In genomic region chr10:52484426-52485065, GRCh38 we compare ENCODE assay signal across 20 cellular contexts.
DNase-seq lines count a peak whose midpoint lies in the region; ATAC-seq and TF ChIP-seq lines count a peak whose summit lies in the region.
"Had no signal": no experiment of that assay in that cellular context is flagged by ENCODE, and none has a peak within 500 bp of the region (broad histone marks: within the 10 kb centered on the region; RNA-seq: fewer than 3 reads in every experiment).

No MANE protein-coding gene starts in this region.

- no peak for ATAC-seq in IMR-90 (ENCODE audit: low read depth)

- no peaks in the 10 kb centered on the region for H3K36me3 Mint-ChIP-seq in chondrocyte (ENCODE audit: low read depth)

- H3K27me3 ChIP-seq in BLaER1 (no peaks in the 10 kb centered on the region), IMR-90 (ENCODE audit: control insufficient read depth, insufficient read depth, low read length) (no peaks in the 10 kb centered on the region), mesenchymal stem cell (ENCODE audit: control insufficient read depth in 1 of 2, insufficient read depth in 1 of 2, low read length in 2 of 2) (no peaks in the 10 kb centered on the region)

- H3K9me1 ChIP-seq in IMR-90 (ENCODE audit: insufficient read depth, low read length), result no peaks in the 10 kb centered on the region

- BruUV-seq in IMR-90 (replicated peaks; lab: Mats Ljungman, UMichigan), result no TSS peak

- dilution Hi-C loops in IMR-90 (cut with HindIII; ENCODE audit: low sequenced_read_pairs, unreplicated experiment), result no loop called here

- intact Hi-C loops in IMR-90 (cut with micrococcal nuclease), result loop anchor here (5.0 kb wide), 2 partner anchors 32 to 243 kb away; no protein-coding TSS in a partner anchor
- intact Hi-C loops in cardiac septum (cut with DNase I), result no loop called here

- peaks cover 2% of the 10 kb centered on the region for H3K9me3 Mint-ChIP-seq in chondrocyte (ENCODE audit: low read depth)

- H2AFZ ChIP-seq in IMR-90 (replicated peaks; ENCODE audit: low read length, poor library complexity) (no peak overlapping the region), mesenchymal stem cell (ENCODE audit: low read depth, low read length) (no peak overlapping the region)

- H3K27ac ChIP-seq in BLaER1 (no peak overlapping the region), IMR-90 (ENCODE audit: insufficient read depth, low read length) (no peak overlapping the region), mesenchymal stem cell (ENCODE audit: low read length, poor library complexity, severe bottlenecking) (no peak overlapping the region)

- H3K23ac ChIP-seq in IMR-90 (ENCODE audit: low read depth, low read length) (no peak overlapping the region), mesenchymal stem cell (ENCODE audit: low read length in 2 of 2) (no peak overlapping the region)

- CTCF ChIA-PET in IMR-90 (lab: Yijun Ruan, JAX), result interaction anchor here (1.0 to 6.8 kb wide), 2 partner anchors 169 to 176 kb away, joined by 3 to 48 read pairs; no protein-coding TSS in a partner anchor

- H3K18ac ChIP-seq in IMR-90 (ENCODE audit: low read depth, low read length) (no peak overlapping the region; the same call in 1 of the 2 replicates), mesenchymal stem cell (ENCODE audit: low read depth in 1 of 2, low read length in 2 of 2) (no peak overlapping the region)

- no peak for DNase-seq in IMR-90
- no peak for DNase-seq in chondrocyte (ENCODE audit: low spot score)
- no peak for DNase-seq in mesenchymal stem cell
- DNase-seq in NCI-H524 (lab: John Stamatoyannopoulos, UW), result no peak
- no peak for DNase-seq in cardiac septum (ENCODE audit: low spot score)
- DNase-seq in NAMALWA (ENCODE audit: low spot score), result no peak
- DNase-seq in NCI-H1436 (lab: John Stamatoyannopoulos, UW), result no peak
- DNase-seq: CD4-positive, alpha-beta T cell; DMS79; GDM1; GOT3; KG1; NCI-H1092 treated with DMSO at 0.1 percent for 48 hours; NCI-H1694; NCI-H345; NCI-H526 treated with DMSO at 0.1 percent for 48 hours; NK-92 treated with Interleukin-12 subunit alpha and Interleukin-12 subunit beta, amount 100 ng/mL, for 24 hours; SW 1271 had no signal

- H4K91ac ChIP-seq in IMR-90 (ENCODE audit: insufficient read depth, low read depth, low read length) (no peak overlapping the region), mesenchymal stem cell (ENCODE audit: low read length) (no peak overlapping the region)

- no peak overlapping the region for H2AK9ac ChIP-seq in IMR-90 (replicated peaks; ENCODE audit: low read depth, low read length, poor library complexity)

- H2BK20ac ChIP-seq in IMR-90 (ENCODE audit: low read depth, low read length), result peak overlapping the region; percentile 59; the same call in 1 of the 2 replicates

- POLR2A ChIA-PET in IMR-90 (lab: Charles Lee; ENCODE audit: unreplicated experiment), result no interaction called here

- no peak for TF ChIP-seq POLR2A in IMR-90 (IDR thresholded peaks at IDR 0.05; ENCODE audit: low read depth, low read length)

- in situ Hi-C loops in IMR-90 (cut with MboI; ENCODE audit: low sequenced_read_pairs), result loop anchor here (5.0 kb wide), 1 partner anchor 172 kb away; the partner anchor contains the start of gene DKK1

- no peaks in the 10 kb centered on the region for H3K27me3 Mint-ChIP-seq in chondrocyte (ENCODE audit: low read depth)
- H3K27me3 Mint-ChIP-seq: B cell; CD4-positive, alpha-beta T cell had no signal

- H3K9ac ChIP-seq in BLaER1, result no peak overlapping the region
- no peak overlapping the region for H3K9ac ChIP-seq in IMR-90 (ENCODE audit: low read depth, low read length)
- H3K9ac ChIP-seq in mesenchymal stem cell (ENCODE audit: low read length), result peak overlapping the region; percentile 83

- no peak overlapping the region for H2BK12ac ChIP-seq in mesenchymal stem cell (ENCODE audit: low read length in 2 of 2)

- H3K4ac ChIP-seq in IMR-90 (ENCODE audit: low read depth, low read length) (no peak overlapping the region), mesenchymal stem cell (ENCODE audit: low read depth in 1 of 2, low read length in 2 of 2) (no peak overlapping the region)

- TF ChIP-seq CTCF in IMR-90 (conservative IDR thresholded peaks at IDR 0.05; ENCODE audit: low read depth, low read length) (no peak), chondrocyte (IDR thresholded peaks at IDR 0.05) (no peak)

- peaks cover 74% of the 10 kb centered on the region for H3K4me1 Mint-ChIP-seq in chondrocyte (ENCODE audit: low read depth)

- no peaks in the 10 kb centered on the region for H3K9me3 ChIP-seq in BLaER1
- H3K9me3 ChIP-seq in IMR-90 (ENCODE audit: control insufficient read depth, insufficient read depth, low read length), result no peaks in the 10 kb centered on the region
- no peaks in the 10 kb centered on the region for H3K9me3 ChIP-seq in mesenchymal stem cell (ENCODE audit: control insufficient read depth, low read length)

- peaks cover 0 to 7% of the 10 kb centered on the region in 2 experiments; a peak in 2 of 4 replicates for H3K79me1 ChIP-seq in IMR-90 (ENCODE audit: low read depth in 1 of 2, low read length in 2 of 2)
- no peaks in the 10 kb centered on the region for H3K79me1 ChIP-seq in mesenchymal stem cell (replicated peaks; ENCODE audit: low read length, poor library complexity, severe bottlenecking)

- no peak overlapping the region for H3K56ac ChIP-seq in IMR-90 (ENCODE audit: extremely low read depth, insufficient read depth, low read length)

- H4K8ac ChIP-seq in IMR-90 (ENCODE audit: low read depth in 2 of 2, low read length in 2 of 2) (no peak overlapping the region), mesenchymal stem cell (ENCODE audit: low read length) (no peak overlapping the region)

- no peak overlapping the region for H3K4me3 Mint-ChIP-seq in chondrocyte (ENCODE audit: unreplicated experiment)
- H3K4me3 Mint-ChIP-seq: B cell; CD4-positive, alpha-beta T cell had no signal

- H2AK5ac ChIP-seq in IMR-90 (ENCODE audit: low read depth, low read length) (peak overlapping the region; percentile 49; the same call in 1 of the 2 replicates), mesenchymal stem cell (ENCODE audit: low read length, severe bottlenecking) (no peak overlapping the region)

- H3K4me3 ChIP-seq in BLaER1, result no peak overlapping the region
- no peak overlapping the region for H3K4me3 ChIP-seq in IMR-90 (ENCODE audit: insufficient read depth, low read depth, low read length)
- peak overlapping the region in 1 of 2 experiments; percentile 36 for H3K4me3 ChIP-seq in mesenchymal stem cell (ENCODE audit: insufficient read depth in 1 of 2, low read depth in 1 of 2, low read length in 2 of 2)

- H3K14ac ChIP-seq in IMR-90 (replicated peaks; ENCODE audit: low read depth, low read length) (no peak overlapping the region), mesenchymal stem cell (ENCODE audit: low read length in 2 of 2) (no peak overlapping the region)

- H3K4me1 ChIP-seq in BLaER1 (peaks cover 22% of the 10 kb centered on the region), IMR-90 (ENCODE audit: control insufficient read depth, insufficient read depth, low read length) (peaks cover 7% of the 10 kb centered on the region), mesenchymal stem cell (ENCODE audit: control insufficient read depth, insufficient read depth, low read depth, low read length) (no peaks in the 10 kb centered on the region)

- no CpG with 5 or more reads among the region's 3 CpGs for WGBS in IMR-90 (ENCODE audit: extremely low coverage in 2 of 2, insufficient read length in 1 of 2), 2 experiments
- WGBS in mesenchymal stem cell, result 89% methylated on average over 2 of the region's 3 CpGs

- H2BK5ac ChIP-seq in IMR-90 (ENCODE audit: low read depth, low read length, poor library complexity, severe bottlenecking) (no peak overlapping the region), mesenchymal stem cell (ENCODE audit: low read depth, low read length, poor library complexity, severe bottlenecking) (no peak overlapping the region)

- H2BK120ac ChIP-seq in IMR-90 (ENCODE audit: low read depth, low read length) (no peak overlapping the region), mesenchymal stem cell (ENCODE audit: low read depth, low read length) (no peak overlapping the region)

- 0 out of 3 replicates have a peak overlapping the region, but pooled peaks have one; percentile 58 for H2BK15ac ChIP-seq in IMR-90 (ENCODE audit: low read depth, low read length)
- H2BK15ac ChIP-seq in mesenchymal stem cell (ENCODE audit: low read depth, poor library complexity, severe bottlenecking), result no peak overlapping the region

- H3K36me3 ChIP-seq in BLaER1 (no peaks in the 10 kb centered on the region), IMR-90 (ENCODE audit: control insufficient read depth, insufficient read depth, low read length) (no peaks in the 10 kb centered on the region), mesenchymal stem cell (ENCODE audit: control insufficient read depth in 1 of 2, insufficient read depth in 2 of 2, low read depth in 1 of 2, low read length in 2 of 2) (no peaks in the 10 kb centered on the region)

- TF ChIP-seq RAD21 in IMR-90 (IDR thresholded peaks at IDR 0.05; ENCODE audit: low read length), result no peak

- H4K5ac ChIP-seq in IMR-90 (ENCODE audit: low read depth, low read length), result no peak overlapping the region

- H3K4me2 ChIP-seq in BLaER1 (peak overlapping the region; percentile 65; the same call in 1 of the 2 replicates), IMR-90 (ENCODE audit: low read depth, low read length) (no peak overlapping the region), mesenchymal stem cell (ENCODE audit: low read length, poor library complexity, severe bottlenecking) (no peak overlapping the region)

- H4K20me1 ChIP-seq in BLaER1 (no peaks in the 10 kb centered on the region), IMR-90 (ENCODE audit: insufficient read depth, low read length) (no peaks in the 10 kb centered on the region)

- H3K27ac Mint-ChIP-seq in chondrocyte (ENCODE audit: unreplicated experiment), result peak overlapping the region; percentile 94
- H3K27ac Mint-ChIP-seq: B cell; CD4-positive, alpha-beta T cell had no signal

TF ChIP-seq in IMR-90, 13 proteins besides CTCF, POLR2A, EP300 and RAD21 (continues in another document):
- TF ChIP-seq RFX5 (IDR thresholded peaks at IDR 0.05; ENCODE audit: low read depth, low read length) (no peak), CHD1 (IDR thresholded peaks at IDR 0.05; ENCODE audit: low read depth, low read length) (no peak), MAZ (IDR thresholded peaks at IDR 0.05; ENCODE audit: borderline replicate concordance, low read depth, low read length) (no peak), FOS (IDR thresholded peaks at IDR 0.05; ENCODE audit: low read depth, low read length) (no peak), SMC3 (IDR thresholded peaks at IDR 0.05; ENCODE audit: low read depth, low read length) (no peak), MAFK (IDR thresholded peaks at IDR 0.05; ENCODE audit: low read depth, low read length) (no peak), USF2 (IDR thresholded peaks at IDR 0.05; ENCODE audit: low read depth, low read length) (no peak)
